Comparison of ENCODE assay signal across 12 cellular contexts in the genomic region with DNA sequence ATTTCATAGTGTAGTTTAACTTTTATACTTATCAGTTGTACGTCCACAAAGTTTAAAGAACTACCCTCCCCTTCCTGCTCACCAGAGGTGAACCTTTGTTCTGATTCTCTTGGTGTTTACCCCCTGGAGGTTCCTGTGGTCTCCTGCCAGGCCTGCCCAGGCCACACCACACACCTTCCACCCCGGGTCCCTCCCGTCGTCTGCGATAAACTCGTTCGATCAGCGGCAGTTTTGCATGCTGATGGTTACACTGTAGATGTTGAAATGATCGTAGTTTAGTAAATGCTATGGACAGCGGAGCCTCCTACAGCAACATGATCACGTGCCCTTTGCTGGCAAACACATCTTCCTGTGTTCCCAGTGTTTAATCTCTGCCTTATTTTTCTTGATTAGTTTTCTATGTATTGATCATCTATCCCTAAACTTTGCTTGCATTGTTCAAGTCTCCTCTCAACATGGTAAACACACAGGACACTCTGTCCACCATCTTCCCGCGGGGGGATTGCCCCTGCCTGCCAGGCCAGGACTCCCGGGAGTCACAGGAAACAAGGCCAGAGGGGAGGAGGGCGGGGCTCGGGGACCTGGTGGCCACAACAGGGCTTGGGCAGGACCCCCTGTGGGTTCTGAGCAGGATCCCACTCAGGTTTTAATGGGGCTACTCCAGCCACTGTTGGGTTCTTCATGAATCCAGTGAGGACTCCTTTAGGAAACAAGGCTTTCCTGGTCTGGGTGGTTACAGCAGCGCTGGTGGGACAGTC.
"Had no signal": no experiment of that assay in that cellular context is flagged by ENCODE, and none has a peak within 500 bp of the region (broad histone marks: within the 10 kb centered on the region; RNA-seq: fewer than 3 reads in every experiment).

No MANE protein-coding gene starts in this region.

- H3K27ac ChIP-seq: cardiac muscle cell, hepatocyte, transverse colon, VCaP had no signal

- H3K27ac Mint-ChIP-seq: activated CD4-positive, alpha-beta memory T cell treated with anti-CD3 and anti-CD28 coated beads, Interleukin-2, amount 10 ng/mL, durations not matched to agents 7 days and 5 days; activated naive CD4-positive, alpha-beta T cell treated with anti-CD3 and anti-CD28 coated beads, Interleukin-2, amount 50 U/mL, for 24 hours; activated T-cell treated with anti-CD3 and anti-CD28 coated beads, Interleukin-2, amount 50 U/mL, for 24 hours; stimulated activated naive B cell treated with anti-CD40 and anti-IgM and Interleukin-4, amounts not matched to agents 10 μg/mL and 1 μg/mL and 100 μg/mL, for 72 hours; T-cell had no signal

- H3K9me3 Mint-ChIP-seq: activated CD4-positive, alpha-beta memory T cell treated with anti-CD3 and anti-CD28 coated beads, Interleukin-2, amount 10 ng/mL, durations not matched to agents 7 days and 5 days; activated naive CD4-positive, alpha-beta T cell treated with anti-CD3 and anti-CD28 coated beads, Interleukin-2, amount 50 U/mL, for 24 hours; activated T-cell treated with anti-CD3 and anti-CD28 coated beads, Interleukin-2, amount 50 U/mL, for 24 hours; stimulated activated naive B cell treated with anti-CD40 and anti-IgM and Interleukin-4, amounts not matched to agents 10 μg/mL and 1 μg/mL and 100 μg/mL, for 72 hours; T-cell had no signal

- ATAC-seq: left lobe of liver; stimulated activated naive B cell treated with anti-CD40 and anti-IgM and Interleukin-4, amounts not matched to agents 10 μg/mL and 1 μg/mL and 100 μg/mL, for 72 hours; T-cell had no signal

- H3K27me3 Mint-ChIP-seq: activated naive CD4-positive, alpha-beta T cell treated with anti-CD3 and anti-CD28 coated beads, Interleukin-2, amount 50 U/mL, for 24 hours had no signal

- DNase-seq: activated CD4-positive, alpha-beta memory T cell treated with anti-CD3 and anti-CD28 coated beads, Interleukin-2, amount 10 ng/mL, durations not matched to agents 7 days and 5 days; activated T-cell treated with anti-CD3 and anti-CD28 coated beads, Interleukin-2, amount 50 U/mL, for 24 hours; midbrain; stimulated activated CD4-positive, alpha-beta T cell treated with anti-CD3 and anti-CD28 coated beads, Interleukin-2, amount 100 ng/mL, for 48 hours; stimulated activated naive B cell treated with anti-CD40 and anti-IgM and Interleukin-4, amounts not matched to agents 10 μg/mL and 1 μg/mL and 100 μg/mL, for 72 hours; T-cell; transverse colon had no signal

- H3K4me3 Mint-ChIP-seq: activated CD4-positive, alpha-beta memory T cell treated with anti-CD3 and anti-CD28 coated beads, Interleukin-2, amount 10 ng/mL, durations not matched to agents 7 days and 5 days; activated naive CD4-positive, alpha-beta T cell treated with anti-CD3 and anti-CD28 coated beads, Interleukin-2, amount 50 U/mL, for 24 hours; activated T-cell treated with anti-CD3 and anti-CD28 coated beads, Interleukin-2, amount 50 U/mL, for 24 hours; stimulated activated naive B cell treated with anti-CD40 and anti-IgM and Interleukin-4, amounts not matched to agents 10 μg/mL and 1 μg/mL and 100 μg/mL, for 72 hours had no signal

- H3K36me3 Mint-ChIP-seq: activated naive CD4-positive, alpha-beta T cell treated with anti-CD3 and anti-CD28 coated beads, Interleukin-2, amount 50 U/mL, for 24 hours; T-cell had no signal
